In the genomic region with DNA sequence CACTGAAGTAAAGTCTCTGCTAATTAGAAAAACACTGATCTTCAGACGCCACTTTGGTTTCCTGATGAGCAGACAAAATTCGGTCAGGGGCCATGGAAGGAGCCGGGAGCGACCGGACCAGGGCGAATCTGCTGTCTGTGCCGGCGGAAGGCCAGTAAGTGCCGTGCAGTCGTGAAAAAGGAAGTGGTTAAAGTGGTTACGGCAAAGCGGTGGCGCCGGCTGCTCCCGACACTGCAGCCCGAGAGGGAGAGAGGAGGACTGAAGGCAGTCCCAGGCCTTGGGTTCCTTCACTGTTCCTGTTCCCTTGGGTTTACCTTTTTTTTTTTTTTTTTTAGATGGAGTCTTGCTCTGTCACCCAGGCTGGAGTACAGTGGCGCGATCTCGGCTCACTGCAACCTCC, we compare ENCODE assay signal across 1 cellular context.
TF ChIP-seq lines count a peak whose summit lies in the region.

No MANE protein-coding gene starts in this region.

TF ChIP-seq in SK-N-SH, 30 proteins besides CTCF, POLR2A, EP300 and RAD21 (continued from another document):
- no peak for TF ChIP-seq REST (IDR thresholded peaks at IDR 0.05; ENCODE audit: low read depth, low read length)
- no peak for TF ChIP-seq TEAD4 (IDR thresholded peaks at IDR 0.05; ENCODE audit: borderline replicate concordance, insufficient read depth)
- TF ChIP-seq NFIC (IDR thresholded peaks at IDR 0.05; ENCODE audit: borderline replicate concordance) = no peak
- no peak for TF ChIP-seq GABPA (IDR thresholded peaks at IDR 0.05; ENCODE audit: low read depth)
- TF ChIP-seq TCF12 (IDR thresholded peaks at IDR 0.05) = no peak
- TF ChIP-seq TAF1 (IDR thresholded peaks at IDR 0.05; ENCODE audit: borderline replicate concordance, low read depth, low read length) = no peak
- no peak for TF ChIP-seq USF1 (IDR thresholded peaks at IDR 0.05; ENCODE audit: borderline replicate concordance, low read depth)
- TF ChIP-seq FOXJ3 (CRISPR knock-in tag; IDR thresholded peaks at IDR 0.05) = no peak
- no peak for TF ChIP-seq FOXM1 (IDR thresholded peaks at IDR 0.05; ENCODE audit: low read depth)
- no peak for TF ChIP-seq RFX5 (IDR thresholded peaks at IDR 0.05; ENCODE audit: low read length)
- TF ChIP-seq SIN3A (IDR thresholded peaks at IDR 0.05; ENCODE audit: borderline replicate concordance, low read depth, low read length) = no peak
